ENCODE assay signal across 1 cellular context in the genomic region with DNA sequence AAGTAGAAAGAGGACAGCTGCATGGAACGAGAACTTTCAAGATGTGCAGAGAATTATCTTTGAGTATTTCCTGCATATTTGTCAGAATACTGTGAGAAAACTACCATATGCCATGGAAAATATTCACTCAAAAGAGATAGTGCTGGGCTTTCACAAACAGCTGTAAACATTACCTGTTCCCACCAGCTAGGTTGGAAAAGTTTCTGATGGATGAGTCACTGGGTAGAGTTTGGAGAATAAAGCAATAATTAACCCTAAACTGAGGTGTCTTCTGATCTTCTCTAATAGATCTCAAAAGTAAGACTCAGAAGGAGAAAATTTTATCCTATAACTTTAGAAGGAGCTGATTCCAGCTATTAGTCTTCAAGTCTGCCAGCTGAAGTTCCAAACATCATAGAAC.
TF ChIP-seq lines count a peak whose summit lies in the region.

No MANE protein-coding gene starts in this region.

TF ChIP-seq in A549, 52 proteins besides CTCF, POLR2A, EP300 and RAD21 (continued from another document):
- TF ChIP-seq, protein P1, sequence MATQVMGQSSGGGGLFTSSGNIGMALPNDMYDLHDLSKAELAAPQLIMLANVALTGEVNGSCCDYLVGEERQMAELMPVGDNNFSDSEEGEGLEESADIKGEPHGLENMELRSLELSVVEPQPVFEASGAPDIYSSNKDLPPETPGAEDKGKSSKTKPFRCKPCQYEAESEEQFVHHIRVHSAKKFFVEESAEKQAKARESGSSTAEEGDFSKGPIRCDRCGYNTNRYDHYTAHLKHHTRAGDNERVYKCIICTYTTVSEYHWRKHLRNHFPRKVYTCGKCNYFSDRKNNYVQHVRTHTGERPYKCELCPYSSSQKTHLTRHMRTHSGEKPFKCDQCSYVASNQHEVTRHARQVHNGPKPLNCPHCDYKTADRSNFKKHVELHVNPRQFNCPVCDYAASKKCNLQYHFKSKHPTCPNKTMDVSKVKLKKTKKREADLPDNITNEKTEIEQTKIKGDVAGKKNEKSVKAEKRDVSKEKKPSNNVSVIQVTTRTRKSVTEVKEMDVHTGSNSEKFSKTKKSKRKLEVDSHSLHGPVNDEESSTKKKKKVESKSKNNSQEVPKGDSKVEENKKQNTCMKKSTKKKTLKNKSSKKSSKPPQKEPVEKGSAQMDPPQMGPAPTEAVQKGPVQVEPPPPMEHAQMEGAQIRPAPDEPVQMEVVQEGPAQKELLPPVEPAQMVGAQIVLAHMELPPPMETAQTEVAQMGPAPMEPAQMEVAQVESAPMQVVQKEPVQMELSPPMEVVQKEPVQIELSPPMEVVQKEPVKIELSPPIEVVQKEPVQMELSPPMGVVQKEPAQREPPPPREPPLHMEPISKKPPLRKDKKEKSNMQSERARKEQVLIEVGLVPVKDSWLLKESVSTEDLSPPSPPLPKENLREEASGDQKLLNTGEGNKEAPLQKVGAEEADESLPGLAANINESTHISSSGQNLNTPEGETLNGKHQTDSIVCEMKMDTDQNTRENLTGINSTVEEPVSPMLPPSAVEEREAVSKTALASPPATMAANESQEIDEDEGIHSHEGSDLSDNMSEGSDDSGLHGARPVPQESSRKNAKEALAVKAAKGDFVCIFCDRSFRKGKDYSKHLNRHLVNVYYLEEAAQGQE (IDR thresholded peaks at IDR 0.05), result no peak
- no peak for TF ChIP-seq SREBF2 (IDR thresholded peaks at IDR 0.05)
- no peak for TF ChIP-seq CBX8 (IDR thresholded peaks at IDR 0.05)
- TF ChIP-seq HOXB13 (CRISPR knock-in tag; IDR thresholded peaks at IDR 0.05; ENCODE audit: low read depth), result no peak
- TF ChIP-seq ZNF302 (CRISPR knock-in tag; IDR thresholded peaks at IDR 0.05), result no peak
- TF ChIP-seq BHLHE40 (IDR thresholded peaks at IDR 0.05; ENCODE audit: low read depth, low read length), result no peak
- no peak for TF ChIP-seq ZFP36 (IDR thresholded peaks at IDR 0.05; ENCODE audit: borderline replicate concordance, partially characterized antibody)
- TF ChIP-seq HOXB5 (CRISPR knock-in tag; IDR thresholded peaks at IDR 0.05), result no peak
- no peak for TF ChIP-seq POLR2AphosphoS2 (conservative IDR thresholded peaks at IDR 0.05; ENCODE audit: low read length)
